In the genomic region with DNA sequence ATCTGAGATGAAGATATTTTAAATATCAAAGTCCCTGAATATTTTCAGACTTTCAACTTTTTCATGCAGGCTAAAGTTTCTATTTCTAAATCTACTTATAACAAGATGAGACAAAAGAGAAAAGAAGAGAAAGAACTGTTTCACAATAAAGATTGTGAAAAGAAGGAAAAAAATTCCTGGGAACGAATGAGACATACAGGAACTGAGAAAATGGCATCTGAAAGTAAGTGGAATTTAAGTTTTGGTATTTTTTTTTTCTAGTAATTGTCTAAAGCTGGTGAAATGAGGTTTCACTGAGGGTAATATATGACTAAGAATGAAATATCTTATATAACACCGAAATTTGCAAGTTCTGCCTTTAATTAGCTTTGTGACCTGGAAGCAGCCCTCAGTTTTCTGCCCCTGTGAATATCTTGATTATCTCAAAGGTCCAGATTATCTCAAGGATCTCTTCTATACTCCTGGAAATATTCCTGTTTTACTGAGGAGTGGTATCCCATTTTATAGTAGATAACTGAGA, we compare ENCODE assay signal across 15 cellular contexts.
"Had no signal": no experiment of that assay in that cellular context is flagged by ENCODE, and none has a peak within 500 bp of the region (broad histone marks: within the 10 kb centered on the region; RNA-seq: fewer than 3 reads in every experiment).

No MANE protein-coding gene starts in this region.

- H3K36me3 Mint-ChIP-seq: natural killer cell; stimulated activated effector memory CD8-positive, alpha-beta T cell treated with anti-CD3 and anti-CD28 coated beads, Interleukin-12 subunit alpha, Interleukin-12 subunit beta, amount 100 ng/mL, for 72 hours had no signal

- H3K9me3 Mint-ChIP-seq: activated CD4-positive, alpha-beta memory T cell treated with anti-CD3 and anti-CD28 coated beads, Interleukin-2, amount 10 ng/mL, durations not matched to agents 7 days and 5 days; activated T-helper 1 cell treated with anti-CD3 and anti-CD28 coated beads, Interleukin-12 subunit alpha, Interleukin-12 subunit beta, Interleukin-2, Interleukin-4 antibody, amounts not matched to agents 30 ng/mL and 10 ng/mL and 1 ng/mL, durations not matched to agents 14 hours and 24 hours and 36 hours; memory B cell; natural killer cell; stimulated activated effector memory CD8-positive, alpha-beta T cell treated with anti-CD3 and anti-CD28 coated beads, Interleukin-12 subunit alpha, Interleukin-12 subunit beta, amount 100 ng/mL, for 72 hours had no signal

- H3K4me3 Mint-ChIP-seq: activated CD4-positive, alpha-beta memory T cell treated with anti-CD3 and anti-CD28 coated beads, Interleukin-2, amount 10 ng/mL, durations not matched to agents 7 days and 5 days; activated CD4-positive, alpha-beta T cell treated with anti-CD3 and anti-CD28 coated beads for 36 hours; activated T-helper 1 cell treated with anti-CD3 and anti-CD28 coated beads, Interleukin-12 subunit alpha, Interleukin-12 subunit beta, Interleukin-2, Interleukin-4 antibody, amounts not matched to agents 30 ng/mL and 10 ng/mL and 1 ng/mL, durations not matched to agents 14 hours and 24 hours and 36 hours; memory B cell; natural killer cell; stimulated activated effector memory CD8-positive, alpha-beta T cell treated with anti-CD3 and anti-CD28 coated beads, Interleukin-12 subunit alpha, Interleukin-12 subunit beta, amount 100 ng/mL, for 72 hours had no signal

- ATAC-seq: activated CD4-positive, alpha-beta T cell treated with anti-CD3 and anti-CD28 coated beads for 36 hours; foreskin keratinocyte; left lung; natural killer cell; right cardiac atrium; stimulated activated effector memory CD8-positive, alpha-beta T cell treated with anti-CD3 and anti-CD28 coated beads, Interleukin-12 subunit alpha, Interleukin-12 subunit beta, amount 100 ng/mL, for 72 hours had no signal

- H3K4me1 Mint-ChIP-seq: activated CD4-positive, alpha-beta memory T cell treated with anti-CD3 and anti-CD28 coated beads, Interleukin-2, amount 10 ng/mL, durations not matched to agents 7 days and 5 days; activated CD4-positive, alpha-beta T cell treated with anti-CD3 and anti-CD28 coated beads for 36 hours; memory B cell; natural killer cell had no signal

- H3K27ac Mint-ChIP-seq: activated CD4-positive, alpha-beta memory T cell treated with anti-CD3 and anti-CD28 coated beads, Interleukin-2, amount 10 ng/mL, durations not matched to agents 7 days and 5 days; activated CD4-positive, alpha-beta T cell treated with anti-CD3 and anti-CD28 coated beads for 36 hours; activated T-helper 1 cell treated with anti-CD3 and anti-CD28 coated beads, Interleukin-12 subunit alpha, Interleukin-12 subunit beta, Interleukin-2, Interleukin-4 antibody, amounts not matched to agents 30 ng/mL and 10 ng/mL and 1 ng/mL, durations not matched to agents 14 hours and 24 hours and 36 hours; memory B cell; natural killer cell; progenitor cell of endocrine pancreas; stimulated activated effector memory CD8-positive, alpha-beta T cell treated with anti-CD3 and anti-CD28 coated beads, Interleukin-12 subunit alpha, Interleukin-12 subunit beta, amount 100 ng/mL, for 72 hours had no signal

- H3K27me3 Mint-ChIP-seq: activated CD4-positive, alpha-beta memory T cell treated with anti-CD3 and anti-CD28 coated beads, Interleukin-2, amount 10 ng/mL, durations not matched to agents 7 days and 5 days; activated CD4-positive, alpha-beta T cell treated with anti-CD3 and anti-CD28 coated beads for 36 hours; memory B cell; progenitor cell of endocrine pancreas had no signal

- DNase-seq: activated CD4-positive, alpha-beta memory T cell treated with anti-CD3 and anti-CD28 coated beads, Interleukin-2, amount 10 ng/mL, durations not matched to agents 7 days and 5 days; activated CD4-positive, alpha-beta T cell treated with anti-CD3 and anti-CD28 coated beads for 36 hours; activated CD8-positive, alpha-beta memory T cell treated with anti-CD3 and anti-CD28 coated beads, Interleukin-2, amount 50 U/mL, for 4 hours; activated naive CD4-positive, alpha-beta T cell; foreskin keratinocyte; left lung; natural killer cell; right cardiac atrium; thyroid gland had no signal

- FAIRE-seq: colon, urothelium cell line had no signal
